ENCODE assay signal across 1 cellular context in genomic region chr16:4094138-4094773, GRCh38.
A peak's percentile ranks its signal among the peaks of the same experiment; 100 is the strongest.
TF ChIP-seq lines count a peak whose summit lies in the region.

No MANE protein-coding gene starts in this region.

TF ChIP-seq in HepG2, 621 proteins besides CTCF, POLR2A, EP300 and RAD21 (continued from another document and continues in another):
- TF ChIP-seq ZBTB38 (CRISPR knock-in tag; IDR thresholded peaks at IDR 0.05), result 0 out of 2 replicates have a peak, but pooled peaks have one; percentile 51
- no peak for TF ChIP-seq HIVEP1 (CRISPR knock-in tag; IDR thresholded peaks at IDR 0.05)
- no peak for TF ChIP-seq ZNF572 (CRISPR knock-in tag; IDR thresholded peaks at IDR 0.05)
- peak; percentile 58; the same call in 1 of the 2 replicates for TF ChIP-seq HNF4G (IDR thresholded peaks at IDR 0.05; ENCODE audit: borderline replicate concordance, low read depth, low read length)
- TF ChIP-seq HNF4G (CRISPR knock-in tag; IDR thresholded peaks at IDR 0.05; ENCODE audit: borderline replicate concordance, low read depth), result no peak
- 0 out of 2 replicates have a peak, but pooled peaks have one; percentile 12 for TF ChIP-seq RFX1 (IDR thresholded peaks at IDR 0.05)
- TF ChIP-seq THRA (CRISPR knock-in tag; IDR thresholded peaks at IDR 0.05; ENCODE audit: borderline replicate concordance), result peak; percentile 84; the same call in 1 of the 2 replicates
- TF ChIP-seq, protein P1, sequence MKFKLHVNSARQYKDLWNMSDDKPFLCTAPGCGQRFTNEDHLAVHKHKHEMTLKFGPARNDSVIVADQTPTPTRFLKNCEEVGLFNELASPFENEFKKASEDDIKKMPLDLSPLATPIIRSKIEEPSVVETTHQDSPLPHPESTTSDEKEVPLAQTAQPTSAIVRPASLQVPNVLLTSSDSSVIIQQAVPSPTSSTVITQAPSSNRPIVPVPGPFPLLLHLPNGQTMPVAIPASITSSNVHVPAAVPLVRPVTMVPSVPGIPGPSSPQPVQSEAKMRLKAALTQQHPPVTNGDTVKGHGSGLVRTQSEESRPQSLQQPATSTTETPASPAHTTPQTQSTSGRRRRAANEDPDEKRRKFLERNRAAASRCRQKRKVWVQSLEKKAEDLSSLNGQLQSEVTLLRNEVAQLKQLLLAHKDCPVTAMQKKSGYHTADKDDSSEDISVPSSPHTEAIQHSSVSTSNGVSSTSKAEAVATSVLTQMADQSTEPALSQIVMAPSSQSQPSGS (CRISPR knock-in tag; IDR thresholded peaks at IDR 0.05), result no peak
- TF ChIP-seq TGIF2 (CRISPR knock-in tag; IDR thresholded peaks at IDR 0.05), result peak; percentile 46; the same call in 1 of the 2 replicates
- TF ChIP-seq SP4 (CRISPR knock-in tag; IDR thresholded peaks at IDR 0.05), result 0 out of 2 replicates have a peak, but pooled peaks have one; percentile 9
- TF ChIP-seq ZNF343 (CRISPR knock-in tag; IDR thresholded peaks at IDR 0.05), result no peak
- TF ChIP-seq ZNF264 (CRISPR knock-in tag; IDR thresholded peaks at IDR 0.05), result peak; percentile 58; the same call in 1 of the 2 replicates
- TF ChIP-seq FOXA3 (CRISPR knock-in tag; IDR thresholded peaks at IDR 0.05), result peak; percentile 49
- no peak for TF ChIP-seq NR3C1 (CRISPR knock-in tag; IDR thresholded peaks at IDR 0.05)
- no peak for TF ChIP-seq ZNF788 (CRISPR knock-in tag; IDR thresholded peaks at IDR 0.05; ENCODE audit: borderline replicate concordance)
- peak; percentile 57 for TF ChIP-seq NFYB (CRISPR knock-in tag; IDR thresholded peaks at IDR 0.05)
- TF ChIP-seq REPIN1 (CRISPR knock-in tag; IDR thresholded peaks at IDR 0.05; ENCODE audit: borderline replicate concordance, low read depth), result peak; percentile 38; the same call in 1 of the 2 replicates
- TF ChIP-seq RARA (CRISPR knock-in tag; IDR thresholded peaks at IDR 0.05), result peak; percentile 75
- TF ChIP-seq ZNF530 (CRISPR knock-in tag; IDR thresholded peaks at IDR 0.05; ENCODE audit: low read depth), result no peak
- TF ChIP-seq, protein P2, sequence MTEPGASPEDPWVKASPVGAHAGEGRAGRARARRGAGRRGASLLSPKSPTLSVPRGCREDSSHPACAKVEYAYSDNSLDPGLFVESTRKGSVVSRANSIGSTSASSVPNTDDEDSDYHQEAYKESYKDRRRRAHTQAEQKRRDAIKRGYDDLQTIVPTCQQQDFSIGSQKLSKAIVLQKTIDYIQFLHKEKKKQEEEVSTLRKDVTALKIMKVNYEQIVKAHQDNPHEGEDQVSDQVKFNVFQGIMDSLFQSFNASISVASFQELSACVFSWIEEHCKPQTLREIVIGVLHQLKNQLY (CRISPR knock-in tag; IDR thresholded peaks at IDR 0.05), result peak; percentile 25; the same call in 1 of the 2 replicates
- no peak for TF ChIP-seq PCBP1 (IDR thresholded peaks at IDR 0.05; ENCODE audit: borderline replicate concordance, low read depth, low read length)
- no peak for TF ChIP-seq MIER3 (CRISPR knock-in tag; IDR thresholded peaks at IDR 0.05; ENCODE audit: borderline replicate concordance)
- peak; percentile 85 for TF ChIP-seq ZBTB43 (CRISPR knock-in tag; conservative IDR thresholded peaks at IDR 0.05)
- no peak for TF ChIP-seq ZNF446 (CRISPR knock-in tag; IDR thresholded peaks at IDR 0.05)
- TF ChIP-seq, protein P3, sequence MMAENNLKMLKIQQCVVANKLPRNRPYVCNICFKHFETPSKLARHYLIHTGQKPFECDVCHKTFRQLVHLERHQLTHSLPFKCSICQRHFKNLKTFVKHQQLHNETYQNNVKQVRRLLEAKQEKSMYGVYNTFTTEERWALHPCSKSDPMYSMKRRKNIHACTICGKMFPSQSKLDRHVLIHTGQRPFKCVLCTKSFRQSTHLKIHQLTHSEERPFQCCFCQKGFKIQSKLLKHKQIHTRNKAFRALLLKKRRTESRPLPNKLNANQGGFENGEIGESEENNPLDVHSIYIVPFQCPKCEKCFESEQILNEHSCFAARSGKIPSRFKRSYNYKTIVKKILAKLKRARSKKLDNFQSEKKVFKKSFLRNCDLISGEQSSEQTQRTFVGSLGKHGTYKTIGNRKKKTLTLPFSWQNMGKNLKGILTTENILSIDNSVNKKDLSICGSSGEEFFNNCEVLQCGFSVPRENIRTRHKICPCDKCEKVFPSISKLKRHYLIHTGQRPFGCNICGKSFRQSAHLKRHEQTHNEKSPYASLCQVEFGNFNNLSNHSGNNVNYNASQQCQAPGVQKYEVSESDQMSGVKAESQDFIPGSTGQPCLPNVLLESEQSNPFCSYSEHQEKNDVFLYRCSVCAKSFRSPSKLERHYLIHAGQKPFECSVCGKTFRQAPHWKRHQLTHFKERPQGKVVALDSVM (CRISPR knock-in tag; IDR thresholded peaks at IDR 0.05), result 0 out of 2 replicates have a peak, but pooled peaks have one; percentile 29
- TF ChIP-seq ZNF703 (CRISPR knock-in tag; IDR thresholded peaks at IDR 0.05; ENCODE audit: borderline replicate concordance), result no peak
- TF ChIP-seq ESRRA (CRISPR knock-in tag; IDR thresholded peaks at IDR 0.05; ENCODE audit: low read depth), result peak; percentile 85; the same call in 1 of the 2 replicates
- no peak for TF ChIP-seq FOXO4 (CRISPR knock-in tag; conservative IDR thresholded peaks at IDR 0.05)
- TF ChIP-seq ZSCAN9 (CRISPR knock-in tag; IDR thresholded peaks at IDR 0.05; ENCODE audit: borderline replicate concordance), result 0 out of 2 replicates have a peak, but pooled peaks have one; percentile 25
- TF ChIP-seq ZNF816 (CRISPR knock-in tag; IDR thresholded peaks at IDR 0.05; ENCODE audit: borderline replicate concordance), result 0 out of 2 replicates have a peak, but pooled peaks have one; percentile 40
- TF ChIP-seq SALL1 (CRISPR knock-in tag; IDR thresholded peaks at IDR 0.05), result peak; percentile 69
- TF ChIP-seq ZNF253 (CRISPR knock-in tag; IDR thresholded peaks at IDR 0.05; ENCODE audit: borderline replicate concordance), result no peak
- TF ChIP-seq SKIL (CRISPR knock-in tag; IDR thresholded peaks at IDR 0.05; ENCODE audit: borderline replicate concordance), result 0 out of 2 replicates have a peak, but pooled peaks have one; percentile 32
- TF ChIP-seq MXD1 (CRISPR knock-in tag; IDR thresholded peaks at IDR 0.05), result no peak
- TF ChIP-seq ZNF720 (CRISPR knock-in tag; IDR thresholded peaks at IDR 0.05), result no peak
- peak; percentile 50; the same call in 1 of the 2 replicates for TF ChIP-seq IRF2 (CRISPR knock-in tag; IDR thresholded peaks at IDR 0.05)
- TF ChIP-seq ZNF431 (CRISPR knock-in tag; IDR thresholded peaks at IDR 0.05; ENCODE audit: borderline replicate concordance, low read depth), result no peak
- no peak for TF ChIP-seq SOX6 (IDR thresholded peaks at IDR 0.05)
- peak; percentile 87 for TF ChIP-seq SOX6 (CRISPR knock-in tag; IDR thresholded peaks at IDR 0.05)
- TF ChIP-seq, protein P4, sequence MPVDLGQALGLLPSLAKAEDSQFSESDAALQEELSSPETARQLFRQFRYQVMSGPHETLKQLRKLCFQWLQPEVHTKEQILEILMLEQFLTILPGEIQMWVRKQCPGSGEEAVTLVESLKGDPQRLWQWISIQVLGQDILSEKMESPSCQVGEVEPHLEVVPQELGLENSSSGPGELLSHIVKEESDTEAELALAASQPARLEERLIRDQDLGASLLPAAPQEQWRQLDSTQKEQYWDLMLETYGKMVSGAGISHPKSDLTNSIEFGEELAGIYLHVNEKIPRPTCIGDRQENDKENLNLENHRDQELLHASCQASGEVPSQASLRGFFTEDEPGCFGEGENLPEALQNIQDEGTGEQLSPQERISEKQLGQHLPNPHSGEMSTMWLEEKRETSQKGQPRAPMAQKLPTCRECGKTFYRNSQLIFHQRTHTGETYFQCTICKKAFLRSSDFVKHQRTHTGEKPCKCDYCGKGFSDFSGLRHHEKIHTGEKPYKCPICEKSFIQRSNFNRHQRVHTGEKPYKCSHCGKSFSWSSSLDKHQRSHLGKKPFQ (CRISPR knock-in tag; IDR thresholded peaks at IDR 0.05; ENCODE audit: insufficient replicate concordance), result peak; percentile 99
- 0 out of 2 replicates have a peak, but pooled peaks have one; percentile 68 for TF ChIP-seq RFXAP (CRISPR knock-in tag; IDR thresholded peaks at IDR 0.05; ENCODE audit: borderline replicate concordance)
- TF ChIP-seq PLSCR1 (CRISPR knock-in tag; IDR thresholded peaks at IDR 0.05; ENCODE audit: borderline replicate concordance), result no peak
- TF ChIP-seq CREM (IDR thresholded peaks at IDR 0.05), result peak; percentile 39; the same call in 1 of the 2 replicates
- no peak for TF ChIP-seq CREM (CRISPR knock-in tag; IDR thresholded peaks at IDR 0.05)
- TF ChIP-seq ZFYVE20 (CRISPR knock-in tag; IDR thresholded peaks at IDR 0.05; ENCODE audit: borderline replicate concordance, low read depth), result no peak
- TF ChIP-seq TP53 (CRISPR knock-in tag; conservative IDR thresholded peaks at IDR 0.05), result no peak
- TF ChIP-seq ZMYM4 (CRISPR knock-in tag; IDR thresholded peaks at IDR 0.05), result peak; percentile 75
- TF ChIP-seq GATA4 (IDR thresholded peaks at IDR 0.05; ENCODE audit: borderline replicate concordance, low read depth), result no peak
- TF ChIP-seq THAP8 (CRISPR knock-in tag; IDR thresholded peaks at IDR 0.05; ENCODE audit: borderline replicate concordance), result no peak
- peak; percentile 87 for TF ChIP-seq SAP130 (CRISPR knock-in tag; IDR thresholded peaks at IDR 0.05; ENCODE audit: low read depth)
- peak; percentile 89 for TF ChIP-seq CEBPB (IDR thresholded peaks at IDR 0.05; ENCODE audit: borderline replicate concordance, low read depth, low read length)
- TF ChIP-seq AGO2 (optimal IDR thresholded peaks at IDR 0.05; ENCODE audit: low read depth, low read length), result no peak
- TF ChIP-seq, protein P5, sequence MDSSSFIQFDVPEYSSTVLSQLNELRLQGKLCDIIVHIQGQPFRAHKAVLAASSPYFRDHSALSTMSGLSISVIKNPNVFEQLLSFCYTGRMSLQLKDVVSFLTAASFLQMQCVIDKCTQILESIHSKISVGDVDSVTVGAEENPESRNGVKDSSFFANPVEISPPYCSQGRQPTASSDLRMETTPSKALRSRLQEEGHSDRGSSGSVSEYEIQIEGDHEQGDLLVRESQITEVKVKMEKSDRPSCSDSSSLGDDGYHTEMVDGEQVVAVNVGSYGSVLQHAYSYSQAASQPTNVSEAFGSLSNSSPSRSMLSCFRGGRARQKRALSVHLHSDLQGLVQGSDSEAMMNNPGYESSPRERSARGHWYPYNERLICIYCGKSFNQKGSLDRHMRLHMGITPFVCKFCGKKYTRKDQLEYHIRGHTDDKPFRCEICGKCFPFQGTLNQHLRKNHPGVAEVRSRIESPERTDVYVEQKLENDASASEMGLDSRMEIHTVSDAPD (CRISPR knock-in tag; IDR thresholded peaks at IDR 0.05), result no peak
- no peak for TF ChIP-seq ELF3 (CRISPR knock-in tag; IDR thresholded peaks at IDR 0.05)
